Comparison of ENCODE assay signal across 9 cellular contexts in genomic region chr9:133149130-133150015, GRCh38. TPM values are rescaled to one million over a fixed set of nuclear protein-coding genes. Genes with fewer than 3 reads are reported as not detected.
DNase-seq lines count a peak whose midpoint lies in the region; ATAC-seq, FAIRE-seq and TF ChIP-seq lines count a peak whose summit lies in the region.
"Had no signal": no experiment of that assay in that cellular context is flagged by ENCODE, and none has a peak within 500 bp of the region (broad histone marks: within the 10 kb centered on the region; RNA-seq: fewer than 3 reads in every experiment).

No MANE protein-coding gene starts in this region.

- POLR2A ChIA-PET in HepG2 (lab: Yijun Ruan, JAX): interaction anchor here (0.6 to 2.0 kb wide), 8 partner anchors 9 to 310 kb away, joined by 3 to 12 read pairs (median 4); partner anchors contain the start of genes CACFD1, GTF3C5, MED22 and RALGDS

- peak; percentile 89 for DNase-seq in NCI-H460 (ENCODE audit: extremely low read depth, low read depth)
- peak; percentile 74 to 80 for DNase-seq in activated CD4-positive, alpha-beta T cell treated with anti-CD3 and anti-CD28 coated beads for 4 hours
- peak; percentile 71 for DNase-seq in dedifferentiated amniotic fluid mesenchymal stem cell (ENCODE audit: extremely low spot score)
- peak; percentile 82 for DNase-seq in HepG2 (ENCODE audit: low spot score)
- DNase-seq in stimulated activated CD4-positive, alpha-beta T cell treated with anti-CD3 and anti-CD28 coated beads, Interleukin-4, amount 100 ng/mL, for 1 hour: peak; percentile 80

- TF ChIP-seq RAD21 in HepG2 (CRISPR knock-in tag; IDR thresholded peaks at IDR 0.05): peak; percentile 55; the same call in 1 of the 2 replicates

- H3K27me3 ChIP-seq in BLaER1 treated with 17β-estradiol and CSF1 and Interleukin-3, amounts not matched to agents 10 nM and 100 nM: no peaks in the 10 kb centered on the region
- peaks cover 0 to 3% of the 10 kb centered on the region in 2 experiments; a peak in 1 of 5 replicates for H3K27me3 ChIP-seq in HepG2 (ENCODE audit: control insufficient read depth in 1 of 2, insufficient read depth in 2 of 2, low read length in 2 of 2)

- intact Hi-C loops in HepG2 (cut with micrococcal nuclease; ENCODE audit: unreplicated experiment): loop anchor here (5.0 kb wide), 2 partner anchors 107 to 122 kb away; no protein-coding TSS in a partner anchor

- H3K9ac ChIP-seq in BLaER1 treated with 17β-estradiol and CSF1 and Interleukin-3, amounts not matched to agents 10 nM and 100 nM: peak overlapping the region; percentile 95 to 100 (median 98)
- peak overlapping the region; percentile 85 for H3K9ac ChIP-seq in HepG2 (ENCODE audit: insufficient read depth, low read depth, low read length)

- H3K27ac ChIP-seq in BLaER1 treated with 17β-estradiol and CSF1 and Interleukin-3, amounts not matched to agents 10 nM and 100 nM: peak overlapping the region; percentile 94 to 99 (median 98)
- H3K27ac ChIP-seq in HepG2 (ENCODE audit: extremely low read length, insufficient read depth, low read length): peak overlapping the region; percentile 55

- peak; percentile 69 for TF ChIP-seq CTCF in HepG2 (CRISPR knock-in tag; IDR thresholded peaks at IDR 0.05)

- CTCF ChIA-PET in HepG2 (lab: Yijun Ruan, JAX; ENCODE audit: low intra/inter-chr PET ratio, low total read pairs): interaction anchor here (5.7 kb wide), 1 partner anchor 45 kb away, joined by 70 read pairs; no protein-coding TSS in a partner anchor

- peaks cover 43 to 79% (median 60%) of the 10 kb centered on the region in 11 experiments; a peak in 21 of 22 replicates for H4K20me1 ChIP-seq in BLaER1 treated with 17β-estradiol and CSF1 and Interleukin-3, amounts not matched to agents 10 nM and 100 nM
- H4K20me1 ChIP-seq in HepG2 (ENCODE audit: insufficient read depth, low read length): peaks cover 8% of the 10 kb centered on the region; the same call in 1 of the 2 replicates

- peak in 1 of 2 experiments; percentile 45; a peak in 2 of 4 replicates for TF ChIP-seq POLR2A in HepG2 (IDR thresholded peaks at IDR 0.05; ENCODE audit: insufficient read depth in 1 of 2, low read depth in 2 of 2, low read length in 2 of 2)

- TSS peak; percentile 60 for BruUV-seq in HepG2 (replicated peaks; lab: Mats Ljungman, UMichigan)

- 27% methylated on average over 5 of the region's 95 CpGs for WGBS in HepG2 (ENCODE audit: low lambda C conversion rate)

- H3K9me3 ChIP-seq in BLaER1 treated with 17β-estradiol and CSF1 and Interleukin-3, amounts not matched to agents 10 nM and 100 nM (replicated peaks in 1 of 11): no peaks in the 10 kb centered on the region
- H3K9me3 ChIP-seq in HepG2 (ENCODE audit: low read length): no peaks in the 10 kb centered on the region

- H2AFZ ChIP-seq in HepG2 (ENCODE audit: low read length): no peak overlapping the region

- in situ Hi-C loops in HepG2 (cut with HindIII; ENCODE audit: extremely low pct_ligation_motif_present, low pct_unique_long_range_greater_than_20kb): loop anchor here (5.0 to 10.0 kb wide), 2 partner anchors 42 to 105 kb away; no protein-coding TSS in a partner anchor

- ATAC-seq in GM19035 (IDR thresholded peaks at IDR 0.05; ENCODE audit: unreplicated experiment): peak; percentile 69
- ATAC-seq in HG03196 (IDR thresholded peaks at IDR 0.05; ENCODE audit: unreplicated experiment): peak; percentile 63
- peak; percentile 61 for ATAC-seq in HepG2

- peaks cover 5% of the 10 kb centered on the region for H3K79me2 ChIP-seq in HepG2 (ENCODE audit: insufficient read depth, low read length)

- peak; percentile 47 for FAIRE-seq in HepG2 (lab: Jason Lieb, UNC)

- H3K36me3 ChIP-seq in BLaER1 treated with 17β-estradiol and CSF1 and Interleukin-3, amounts not matched to agents 10 nM and 100 nM: peaks cover 11 to 28% (median 17%) of the 10 kb centered on the region in 11 experiments
- H3K36me3 ChIP-seq in HepG2 (replicated peaks in 1 of 2; ENCODE audit: control insufficient read depth in 1 of 2, insufficient read depth in 2 of 2, low read length in 2 of 2): no peaks in the 10 kb centered on the region

- TF ChIP-seq EP300 in HepG2 (IDR thresholded peaks at IDR 0.05; ENCODE audit: low read depth in 2 of 2, low read length in 2 of 2) (no peak), HepG2 (CRISPR knock-in tag; IDR thresholded peaks at IDR 0.05; ENCODE audit: borderline replicate concordance) (peak; percentile 30; the same call in 1 of the 2 replicates)

- peak overlapping the region; percentile 93 to 99 (median 97) for H3K4me2 ChIP-seq in BLaER1 treated with 17β-estradiol and CSF1 and Interleukin-3, amounts not matched to agents 10 nM and 100 nM
- H3K4me2 ChIP-seq in HepG2 (ENCODE audit: low read depth, low read length): peak overlapping the region; percentile 100

- peak overlapping the region; percentile 81 to 99 (median 96) for H3K4me3 ChIP-seq in BLaER1 treated with 17β-estradiol and CSF1 and Interleukin-3, amounts not matched to agents 10 nM and 100 nM
- peak overlapping the region; percentile 21 to 88 (median 88); a peak in 5 of 6 replicates for H3K4me3 ChIP-seq in HepG2 (replicated peaks in 1 of 3; ENCODE audit: insufficient read depth in 1 of 3, low read depth in 2 of 3, low read length in 3 of 3)

- peaks cover 36 to 72% (median 54%) of the 10 kb centered on the region in 10 experiments for H3K4me1 ChIP-seq in BLaER1 treated with 17β-estradiol and CSF1 and Interleukin-3, amounts not matched to agents 10 nM and 100 nM
- peaks cover 62% of the 10 kb centered on the region for H3K4me1 ChIP-seq in HepG2 (ENCODE audit: insufficient read depth, low read length)

RNA-seq across cellular contexts. Expression of gene GBGT1, which starts 14.3 kb away (rescaled TPM):
- total RNA-seq in NCI-H460 (2014; rRNA removed; shearing (Covaris generic)): 0.27 and 1.0 TPM in 2 replicates
- polyA plus RNA-seq in NCI-H460 (2014; cell fraction: nucleus; rRNA removed): 0.19 and 2.4 TPM in 2 replicates
- total RNA-seq in HepG2 (2016; rRNA removed; fragmentation: Illumina TruSeq; extraction: Trizol): not detected in 2 replicates
- 0.10 TPM in 1 of 2 replicates, not detected in the other for total RNA-seq in HepG2 (2016; cell fraction: cytosol; rRNA removed; fragmentation: Illumina TruSeq; extraction: Trizol; ENCODE audit: low read depth)
- not detected in 2 replicates for total RNA-seq in HepG2 (2016; cell fraction: insoluble cytoplasmic fraction; rRNA removed; fragmentation: Illumina TruSeq; extraction: Trizol)
- total RNA-seq in HepG2 (2016; cell fraction: membrane; rRNA removed; fragmentation: Illumina TruSeq; extraction: Trizol): not detected in 2 replicates
- total RNA-seq in HepG2 (2016; cell fraction: nucleus; rRNA removed; fragmentation: Illumina TruSeq; extraction: Trizol): not detected in 2 replicates
- polyA plus RNA-seq in HepG2 (2011; rRNA removed): not detected in 2 replicates
- polyA plus RNA-seq in HepG2 (2011; cell fraction: cytosol; rRNA removed): not detected in 2 replicates
- polyA plus RNA-seq in HepG2 (2011; cell fraction: nucleus; rRNA removed): not detected in 2 replicates
- not detected in 2 replicates for polyA plus RNA-seq in HepG2 (2012)
- polyA plus RNA-seq in HepG2 (2016; cell fraction: cytosol; fragmentation: Illumina TruSeq; extraction: Trizol; ENCODE audit: low read depth): not detected in 2 replicates
- polyA plus RNA-seq in HepG2 (2016; cell fraction: insoluble cytoplasmic fraction; fragmentation: Illumina TruSeq; extraction: Trizol; ENCODE audit: low read depth): not detected in 2 replicates
- not detected in 2 replicates for polyA plus RNA-seq in HepG2 (2016; cell fraction: membrane; fragmentation: Illumina TruSeq; extraction: Trizol; ENCODE audit: low read depth)
- polyA plus RNA-seq in HepG2 (2016; cell fraction: nucleus; fragmentation: Illumina TruSeq; extraction: Trizol; ENCODE audit: insufficient read depth, low read depth): not detected in 2 replicates
- not detected in 2 replicates for polyA minus RNA-seq in HepG2 (2011; rRNA and poly(A)+ RNA removed; ENCODE audit: low replicate concordance)
- not detected in 2 replicates for polyA minus RNA-seq in HepG2 (2011; cell fraction: cytosol; rRNA and poly(A)+ RNA removed)
- not detected in 2 replicates for polyA minus RNA-seq in HepG2 (2011; cell fraction: nucleus; rRNA and poly(A)+ RNA removed)

RNA-seq across cellular contexts. Expression of gene RALGDS, which starts 28.3 kb away (rescaled TPM):
- total RNA-seq in NCI-H460 (2014; rRNA removed; shearing (Covaris generic)): 19.2 and 21.2 TPM in 2 replicates
- 69.9 and 96.8 TPM in 2 replicates for polyA plus RNA-seq in NCI-H460 (2014; cell fraction: nucleus; rRNA removed)
- total RNA-seq in HepG2 (2016; rRNA removed; fragmentation: Illumina TruSeq; extraction: Trizol): 8.8 and 12.9 TPM in 2 replicates
- total RNA-seq in HepG2 (2016; cell fraction: cytosol; rRNA removed; fragmentation: Illumina TruSeq; extraction: Trizol; ENCODE audit: low read depth): 4.2 and 5.7 TPM in 2 replicates
- 7.3 and 12.1 TPM in 2 replicates for total RNA-seq in HepG2 (2016; cell fraction: insoluble cytoplasmic fraction; rRNA removed; fragmentation: Illumina TruSeq; extraction: Trizol)
- total RNA-seq in HepG2 (2016; cell fraction: membrane; rRNA removed; fragmentation: Illumina TruSeq; extraction: Trizol): 15.5 and 15.7 TPM in 2 replicates
- 10.4 and 11.0 TPM in 2 replicates for total RNA-seq in HepG2 (2016; cell fraction: nucleus; rRNA removed; fragmentation: Illumina TruSeq; extraction: Trizol)
- polyA plus RNA-seq in HepG2 (2011; rRNA removed): 25.5 and 28.8 TPM in 2 replicates
- polyA plus RNA-seq in HepG2 (2011; cell fraction: cytosol; rRNA removed): 14.9 and 17.8 TPM in 2 replicates
- polyA plus RNA-seq in HepG2 (2011; cell fraction: nucleus; rRNA removed): 104 and 131 TPM in 2 replicates
- 12.0 and 15.7 TPM in 2 replicates for polyA plus RNA-seq in HepG2 (2012)
- polyA plus RNA-seq in HepG2 (2016; cell fraction: cytosol; fragmentation: Illumina TruSeq; extraction: Trizol; ENCODE audit: low read depth): 4.1 and 4.2 TPM in 2 replicates
- 8.9 and 12.0 TPM in 2 replicates for polyA plus RNA-seq in HepG2 (2016; cell fraction: insoluble cytoplasmic fraction; fragmentation: Illumina TruSeq; extraction: Trizol; ENCODE audit: low read depth)
- 11.6 and 12.4 TPM in 2 replicates for polyA plus RNA-seq in HepG2 (2016; cell fraction: membrane; fragmentation: Illumina TruSeq; extraction: Trizol; ENCODE audit: low read depth)
- 28.7 and 31.3 TPM in 2 replicates for polyA plus RNA-seq in HepG2 (2016; cell fraction: nucleus; fragmentation: Illumina TruSeq; extraction: Trizol; ENCODE audit: insufficient read depth, low read depth)
- polyA minus RNA-seq in HepG2 (2011; rRNA and poly(A)+ RNA removed; ENCODE audit: low replicate concordance): 20.8 and 24.6 TPM in 2 replicates
- polyA minus RNA-seq in HepG2 (2011; cell fraction: cytosol; rRNA and poly(A)+ RNA removed): 4.8 and 5.6 TPM in 2 replicates
- polyA minus RNA-seq in HepG2 (2011; cell fraction: nucleus; rRNA and poly(A)+ RNA removed): 17.0 and 17.4 TPM in 2 replicates

RNA-seq across cellular contexts. Expression of gene OBP2B, which starts 59.7 kb away (rescaled TPM):
- not detected in 2 replicates for total RNA-seq in NCI-H460 (2014; rRNA removed; shearing (Covaris generic))
- polyA plus RNA-seq in NCI-H460 (2014; cell fraction: nucleus; rRNA removed): not detected in 2 replicates
- not detected in 2 replicates for total RNA-seq in HepG2 (2016; rRNA removed; fragmentation: Illumina TruSeq; extraction: Trizol)
- not detected in 2 replicates for total RNA-seq in HepG2 (2016; cell fraction: cytosol; rRNA removed; fragmentation: Illumina TruSeq; extraction: Trizol; ENCODE audit: low read depth)
- not detected in 2 replicates for total RNA-seq in HepG2 (2016; cell fraction: insoluble cytoplasmic fraction; rRNA removed; fragmentation: Illumina TruSeq; extraction: Trizol)
- total RNA-seq in HepG2 (2016; cell fraction: membrane; rRNA removed; fragmentation: Illumina TruSeq; extraction: Trizol): not detected in 2 replicates
- not detected in 2 replicates for total RNA-seq in HepG2 (2016; cell fraction: nucleus; rRNA removed; fragmentation: Illumina TruSeq; extraction: Trizol)
- polyA plus RNA-seq in HepG2 (2011; rRNA removed): not detected in 2 replicates
- polyA plus RNA-seq in HepG2 (2011; cell fraction: cytosol; rRNA removed): not detected in 2 replicates
- polyA plus RNA-seq in HepG2 (2011; cell fraction: nucleus; rRNA removed): not detected in 2 replicates
- polyA plus RNA-seq in HepG2 (2012): not detected in 2 replicates
- polyA plus RNA-seq in HepG2 (2016; cell fraction: cytosol; fragmentation: Illumina TruSeq; extraction: Trizol; ENCODE audit: low read depth): not detected in 2 replicates
- not detected in 2 replicates for polyA plus RNA-seq in HepG2 (2016; cell fraction: insoluble cytoplasmic fraction; fragmentation: Illumina TruSeq; extraction: Trizol; ENCODE audit: low read depth)
- not detected in 2 replicates for polyA plus RNA-seq in HepG2 (2016; cell fraction: membrane; fragmentation: Illumina TruSeq; extraction: Trizol; ENCODE audit: low read depth)
- polyA plus RNA-seq in HepG2 (2016; cell fraction: nucleus; fragmentation: Illumina TruSeq; extraction: Trizol; ENCODE audit: insufficient read depth, low read depth): not detected in 2 replicates
- not detected in 2 replicates for polyA minus RNA-seq in HepG2 (2011; rRNA and poly(A)+ RNA removed; ENCODE audit: low replicate concordance)
- polyA minus RNA-seq in HepG2 (2011; cell fraction: cytosol; rRNA and poly(A)+ RNA removed): not detected in 2 replicates
- not detected in 2 replicates for polyA minus RNA-seq in HepG2 (2011; cell fraction: nucleus; rRNA and poly(A)+ RNA removed)
- total RNA-seq: glomerular endothelial cell had no signal

Comparison
In these comparisons a context has a peak if more than half of its experiments do, and no peak if none do; other contexts are left out.
1. Peak in every context shown above with its lines: DNase-seq, ATAC-seq, H3K4me3 ChIP-seq and H3K27ac ChIP-seq.